8 cellular contexts compared by ENCODE assay signal in genomic region chr15:94230886-94231727, GRCh38. TPM values are rescaled to one million over a fixed set of nuclear protein-coding genes. Genes with fewer than 3 reads are reported as not detected.
DNase-seq lines count a peak whose midpoint lies in the region; ATAC-seq and TF ChIP-seq lines count a peak whose summit lies in the region.

MCTP2 (plus strand) TSS chr15:94231561; CDS start chr15:94298266, 66,705 bp downstream.

- WGBS in adipose tissue, 3 donors: 0 to 1% (median 1%) methylated on average over 53 to 66 of the region's 66 CpGs

- H3K36me3 ChIP-seq in KMS-11 (ENCODE audit: insufficient read depth): no peaks in the 10 kb centered on the region

- DNase-seq in DMS153 (lab: John Stamatoyannopoulos, UW) (peak; percentile 39), T-helper 1 cell (peak; percentile 66 to 91 (median 74)), superior temporal gyrus (ENCODE audit: extremely low spot score) (no peak)
- DNase-seq in stimulated activated CD4-positive, alpha-beta T cell treated with anti-CD3 and anti-CD28 coated beads, Interleukin-12 subunit alpha, Interleukin-12 subunit beta, amount 100 ng/mL, for 4 hours: peak; percentile 71

- no peak within 1 kb of the TSS for H3K27ac ChIP-seq in KMS-11
- peak within 1 kb of the TSS; percentile 40 for H3K27ac ChIP-seq in adipose tissue (ENCODE audit: low read depth, low read length)

- no peaks in the 10 kb centered on the region for H3K79me2 ChIP-seq in KMS-11 (ENCODE audit: insufficient read depth, low read depth)

- H4K20me1 ChIP-seq in KMS-11 (ENCODE audit: insufficient read depth): no peaks in the 10 kb centered on the region

- peak; percentile 59 for ATAC-seq in GM21619 (IDR thresholded peaks at IDR 0.05; ENCODE audit: unreplicated experiment)

- H3K9ac ChIP-seq in KMS-11: peak within 1 kb of the TSS; percentile 14; the same call in 1 of the 2 replicates

- peaks cover 19% of the 10 kb centered on the region for H3K4me1 ChIP-seq in KMS-11 (ENCODE audit: low read depth, poor library complexity, severe bottlenecking)

- H3K27me3 ChIP-seq in KMS-11 (ENCODE audit: insufficient read depth, low read depth): peaks cover 5% of the 10 kb centered on the region; the same call in 1 of the 2 replicates

- TF ChIP-seq CTCF in KMS-11 (conservative IDR thresholded peaks at IDR 0.05; ENCODE audit: low read depth, low read length): no peak

- H3K4me2 ChIP-seq in KMS-11: peak within 1 kb of the TSS; percentile 98

- H3K4me3 ChIP-seq in KMS-11 (IDR thresholded peaks at IDR 0.05; ENCODE audit: insufficient read depth, low read depth, low read length): no peak within 1 kb of the TSS
- H3K4me3 ChIP-seq in iPS-11a (ENCODE audit: low read depth, low read length): peak within 1 kb of the TSS; percentile 69

- H2AFZ ChIP-seq in KMS-11 (ENCODE audit: low read depth): peak within 1 kb of the TSS; percentile 72

RNA-seq across cellular contexts. Expression of gene MCTP2, which starts in this region (rescaled TPM):
- polyA plus RNA-seq in adipose tissue: 1 to 10 TPM; 2.6 to 4.7 (median 3.8) TPM
